ENCODE assay signal across 2 cellular contexts in genomic region chr12:51848843-51849735, GRCh38.
TF ChIP-seq lines count a peak whose summit lies in the region.

No MANE protein-coding gene starts in this region.

TF ChIP-seq in HEK293T, 16 proteins besides CTCF, POLR2A, EP300 and RAD21:
- TF ChIP-seq HDGF (IDR thresholded peaks at IDR 0.05; ENCODE audit: borderline replicate concordance) (no peak), FOXM1 (IDR thresholded peaks at IDR 0.05; ENCODE audit: borderline replicate concordance) (no peak), FOXA1 (IDR thresholded peaks at IDR 0.05) (no peak), ARNT (IDR thresholded peaks at IDR 0.05) (no peak), TARDBP (IDR thresholded peaks at IDR 0.05) (no peak), NFRKB (IDR thresholded peaks at IDR 0.05) (no peak), L3MBTL2 (conservative IDR thresholded peaks at IDR 0.05) (no peak), BHLHE40 (IDR thresholded peaks at IDR 0.05; ENCODE audit: borderline replicate concordance) (no peak), PKNOX1 (IDR thresholded peaks at IDR 0.05) (no peak), SP1 (IDR thresholded peaks at IDR 0.05) (no peak), SUZ12 (IDR thresholded peaks at IDR 0.05) (no peak), ZNF384 (IDR thresholded peaks at IDR 0.05) (no peak), ELF4 (IDR thresholded peaks at IDR 0.05) (no peak)
TF ChIP-seq in HEK293T: peak in this region for 0.

TF ChIP-seq in HepG2, 621 proteins besides CTCF, POLR2A, EP300 and RAD21 (continues in another document):
- TF ChIP-seq, protein P1, sequence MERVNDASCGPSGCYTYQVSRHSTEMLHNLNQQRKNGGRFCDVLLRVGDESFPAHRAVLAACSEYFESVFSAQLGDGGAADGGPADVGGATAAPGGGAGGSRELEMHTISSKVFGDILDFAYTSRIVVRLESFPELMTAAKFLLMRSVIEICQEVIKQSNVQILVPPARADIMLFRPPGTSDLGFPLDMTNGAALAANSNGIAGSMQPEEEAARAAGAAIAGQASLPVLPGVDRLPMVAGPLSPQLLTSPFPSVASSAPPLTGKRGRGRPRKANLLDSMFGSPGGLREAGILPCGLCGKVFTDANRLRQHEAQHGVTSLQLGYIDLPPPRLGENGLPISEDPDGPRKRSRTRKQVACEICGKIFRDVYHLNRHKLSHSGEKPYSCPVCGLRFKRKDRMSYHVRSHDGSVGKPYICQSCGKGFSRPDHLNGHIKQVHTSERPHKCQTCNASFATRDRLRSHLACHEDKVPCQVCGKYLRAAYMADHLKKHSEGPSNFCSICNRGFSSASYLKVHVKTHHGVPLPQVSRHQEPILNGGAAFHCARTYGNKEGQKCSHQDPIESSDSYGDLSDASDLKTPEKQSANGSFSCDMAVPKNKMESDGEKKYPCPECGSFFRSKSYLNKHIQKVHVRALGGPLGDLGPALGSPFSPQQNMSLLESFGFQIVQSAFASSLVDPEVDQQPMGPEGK (CRISPR knock-in tag; IDR thresholded peaks at IDR 0.05), result peak; percentile 39; the same call in 1 of the 2 replicates
- TF ChIP-seq ZNF777 (CRISPR knock-in tag; IDR thresholded peaks at IDR 0.05) (peak; percentile 93), MTF1 (CRISPR knock-in tag; IDR thresholded peaks at IDR 0.05) (no peak), ZNF607 (CRISPR knock-in tag; IDR thresholded peaks at IDR 0.05; ENCODE audit: borderline replicate concordance) (no peak), HOXA9 (CRISPR knock-in tag; IDR thresholded peaks at IDR 0.05; ENCODE audit: borderline replicate concordance) (no peak), ZNF562 (CRISPR knock-in tag; IDR thresholded peaks at IDR 0.05; ENCODE audit: borderline replicate concordance) (no peak), ZNF564 (CRISPR knock-in tag; IDR thresholded peaks at IDR 0.05) (no peak), ZNF235 (CRISPR knock-in tag; IDR thresholded peaks at IDR 0.05; ENCODE audit: borderline replicate concordance) (no peak), TP53 (CRISPR knock-in tag; conservative IDR thresholded peaks at IDR 0.05) (no peak), HMGXB4 (CRISPR knock-in tag; IDR thresholded peaks at IDR 0.05; ENCODE audit: borderline replicate concordance in 1 of 2, low read depth in 1 of 2) (no peak), CERS6 (CRISPR knock-in tag; IDR thresholded peaks at IDR 0.05) (no peak), PITX1 (CRISPR knock-in tag; IDR thresholded peaks at IDR 0.05) (no peak), MTA1 (CRISPR knock-in tag; IDR thresholded peaks at IDR 0.05; ENCODE audit: borderline replicate concordance) (no peak), ONECUT2 (CRISPR knock-in tag; IDR thresholded peaks at IDR 0.05) (no peak), ARNT (IDR thresholded peaks at IDR 0.05) (no peak), ZNF263 (CRISPR knock-in tag; IDR thresholded peaks at IDR 0.05) (peak; percentile 64), TCF7L2 (IDR thresholded peaks at IDR 0.05; ENCODE audit: low read depth, low read length) (no peak), ZBTB33 (CRISPR knock-in tag; IDR thresholded peaks at IDR 0.05) (peak; percentile 64; the same call in 1 of the 2 replicates), LCORL (IDR thresholded peaks at IDR 0.05) (no peak), LCORL (CRISPR knock-in tag; IDR thresholded peaks at IDR 0.05) (0 out of 2 replicates have a peak, but pooled peaks have one; percentile 21), ATF6 (CRISPR knock-in tag; conservative IDR thresholded peaks at IDR 0.05) (no peak), TAF15 (IDR thresholded peaks at IDR 0.05; ENCODE audit: low read depth, low read length, poor library complexity, severe bottlenecking) (no peak), EZH2 (conservative IDR thresholded peaks at IDR 0.05; ENCODE audit: low read depth, low read length) (no peak), ZFY (CRISPR knock-in tag; IDR thresholded peaks at IDR 0.05) (peak; percentile 14; the same call in 1 of the 2 replicates), HNRNPL (IDR thresholded peaks at IDR 0.05; ENCODE audit: low read depth, low read length) (0 out of 2 replicates have a peak, but pooled peaks have one; percentile 44), PPARG (CRISPR knock-in tag; conservative IDR thresholded peaks at IDR 0.05) (no peak), NR2C2 (CRISPR knock-in tag; IDR thresholded peaks at IDR 0.05; ENCODE audit: borderline replicate concordance) (peak; percentile 83), ZNF598 (CRISPR knock-in tag; IDR thresholded peaks at IDR 0.05; ENCODE audit: borderline replicate concordance) (no peak), NR1H2 (CRISPR knock-in tag; IDR thresholded peaks at IDR 0.05; ENCODE audit: borderline replicate concordance, low read depth) (no peak), ZSCAN20 (CRISPR knock-in tag; IDR thresholded peaks at IDR 0.05; ENCODE audit: borderline replicate concordance) (no peak), ZBTB7B (CRISPR knock-in tag; IDR thresholded peaks at IDR 0.05) (no peak), ZNF589 (CRISPR knock-in tag; conservative IDR thresholded peaks at IDR 0.05) (no peak), AGO1 (IDR thresholded peaks at IDR 0.05; ENCODE audit: low read depth, low read length, poor library complexity, severe bottlenecking) (no peak)
- TF ChIP-seq, protein P2, sequence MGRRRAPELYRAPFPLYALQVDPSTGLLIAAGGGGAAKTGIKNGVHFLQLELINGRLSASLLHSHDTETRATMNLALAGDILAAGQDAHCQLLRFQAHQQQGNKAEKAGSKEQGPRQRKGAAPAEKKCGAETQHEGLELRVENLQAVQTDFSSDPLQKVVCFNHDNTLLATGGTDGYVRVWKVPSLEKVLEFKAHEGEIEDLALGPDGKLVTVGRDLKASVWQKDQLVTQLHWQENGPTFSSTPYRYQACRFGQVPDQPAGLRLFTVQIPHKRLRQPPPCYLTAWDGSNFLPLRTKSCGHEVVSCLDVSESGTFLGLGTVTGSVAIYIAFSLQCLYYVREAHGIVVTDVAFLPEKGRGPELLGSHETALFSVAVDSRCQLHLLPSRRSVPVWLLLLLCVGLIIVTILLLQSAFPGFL (CRISPR knock-in tag; IDR thresholded peaks at IDR 0.05), result no peak
- TF ChIP-seq, protein P3, sequence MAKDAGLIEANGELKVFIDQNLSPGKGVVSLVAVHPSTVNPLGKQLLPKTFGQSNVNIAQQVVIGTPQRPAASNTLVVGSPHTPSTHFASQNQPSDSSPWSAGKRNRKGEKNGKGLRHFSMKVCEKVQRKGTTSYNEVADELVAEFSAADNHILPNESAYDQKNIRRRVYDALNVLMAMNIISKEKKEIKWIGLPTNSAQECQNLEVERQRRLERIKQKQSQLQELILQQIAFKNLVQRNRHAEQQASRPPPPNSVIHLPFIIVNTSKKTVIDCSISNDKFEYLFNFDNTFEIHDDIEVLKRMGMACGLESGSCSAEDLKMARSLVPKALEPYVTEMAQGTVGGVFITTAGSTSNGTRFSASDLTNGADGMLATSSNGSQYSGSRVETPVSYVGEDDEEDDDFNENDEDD (CRISPR knock-in tag; IDR thresholded peaks at IDR 0.05; ENCODE audit: borderline replicate concordance), result no peak
- TF ChIP-seq, protein P4, sequence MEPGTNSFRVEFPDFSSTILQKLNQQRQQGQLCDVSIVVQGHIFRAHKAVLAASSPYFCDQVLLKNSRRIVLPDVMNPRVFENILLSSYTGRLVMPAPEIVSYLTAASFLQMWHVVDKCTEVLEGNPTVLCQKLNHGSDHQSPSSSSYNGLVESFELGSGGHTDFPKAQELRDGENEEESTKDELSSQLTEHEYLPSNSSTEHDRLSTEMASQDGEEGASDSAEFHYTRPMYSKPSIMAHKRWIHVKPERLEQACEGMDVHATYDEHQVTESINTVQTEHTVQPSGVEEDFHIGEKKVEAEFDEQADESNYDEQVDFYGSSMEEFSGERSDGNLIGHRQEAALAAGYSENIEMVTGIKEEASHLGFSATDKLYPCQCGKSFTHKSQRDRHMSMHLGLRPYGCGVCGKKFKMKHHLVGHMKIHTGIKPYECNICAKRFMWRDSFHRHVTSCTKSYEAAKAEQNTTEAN (CRISPR knock-in tag; conservative IDR thresholded peaks at IDR 0.05), result no peak
- TF ChIP-seq, protein P5, sequence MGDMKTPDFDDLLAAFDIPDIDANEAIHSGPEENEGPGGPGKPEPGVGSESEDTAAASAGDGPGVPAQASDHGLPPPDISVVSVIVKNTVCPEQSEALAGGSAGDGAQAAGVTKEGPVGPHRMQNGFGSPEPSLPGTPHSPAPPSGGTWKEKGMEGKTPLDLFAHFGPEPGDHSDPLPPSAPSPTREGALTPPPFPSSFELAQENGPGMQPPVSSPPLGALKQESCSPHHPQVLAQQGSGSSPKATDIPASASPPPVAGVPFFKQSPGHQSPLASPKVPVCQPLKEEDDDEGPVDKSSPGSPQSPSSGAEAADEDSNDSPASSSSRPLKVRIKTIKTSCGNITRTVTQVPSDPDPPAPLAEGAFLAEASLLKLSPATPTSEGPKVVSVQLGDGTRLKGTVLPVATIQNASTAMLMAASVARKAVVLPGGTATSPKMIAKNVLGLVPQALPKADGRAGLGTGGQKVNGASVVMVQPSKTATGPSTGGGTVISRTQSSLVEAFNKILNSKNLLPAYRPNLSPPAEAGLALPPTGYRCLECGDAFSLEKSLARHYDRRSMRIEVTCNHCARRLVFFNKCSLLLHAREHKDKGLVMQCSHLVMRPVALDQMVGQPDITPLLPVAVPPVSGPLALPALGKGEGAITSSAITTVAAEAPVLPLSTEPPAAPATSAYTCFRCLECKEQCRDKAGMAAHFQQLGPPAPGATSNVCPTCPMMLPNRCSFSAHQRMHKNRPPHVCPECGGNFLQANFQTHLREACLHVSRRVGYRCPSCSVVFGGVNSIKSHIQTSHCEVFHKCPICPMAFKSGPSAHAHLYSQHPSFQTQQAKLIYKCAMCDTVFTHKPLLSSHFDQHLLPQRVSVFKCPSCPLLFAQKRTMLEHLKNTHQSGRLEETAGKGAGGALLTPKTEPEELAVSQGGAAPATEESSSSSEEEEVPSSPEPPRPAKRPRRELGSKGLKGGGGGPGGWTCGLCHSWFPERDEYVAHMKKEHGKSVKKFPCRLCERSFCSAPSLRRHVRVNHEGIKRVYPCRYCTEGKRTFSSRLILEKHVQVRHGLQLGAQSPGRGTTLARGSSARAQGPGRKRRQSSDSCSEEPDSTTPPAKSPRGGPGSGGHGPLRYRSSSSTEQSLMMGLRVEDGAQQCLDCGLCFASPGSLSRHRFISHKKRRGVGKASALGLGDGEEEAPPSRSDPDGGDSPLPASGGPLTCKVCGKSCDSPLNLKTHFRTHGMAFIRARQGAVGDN (CRISPR knock-in tag; IDR thresholded peaks at IDR 0.05), result peak; percentile 42; the same call in 1 of the 2 replicates
